21 cellular contexts compared by ENCODE assay signal in genomic region chr2:230266654-230267053, GRCh38. TPM values are rescaled to one million over a fixed set of nuclear protein-coding genes. Genes with fewer than 3 reads are reported as not detected.
A peak's percentile ranks its signal among the peaks of the same experiment; 100 is the strongest.
DNase-seq lines count a peak whose midpoint lies in the region; ATAC-seq, FAIRE-seq and TF ChIP-seq lines count a peak whose summit lies in the region.
"Had no signal": no experiment of that assay in that cellular context is flagged by ENCODE, and none has a peak within 500 bp of the region (broad histone marks: within the 10 kb centered on the region; RNA-seq: fewer than 3 reads in every experiment).

No MANE protein-coding gene starts in this region.

- peaks cover 80% of the 10 kb centered on the region for H3K4me1 Mint-ChIP-seq in activated T-cell treated with anti-CD3 and anti-CD28 coated beads, Interleukin-2, amount 50 U/mL, for 72 hours (ENCODE audit: low read depth)
- H3K4me1 Mint-ChIP-seq in activated T-cell treated with anti-CD3 and anti-CD28 coated beads, Interleukin-2, amount 50 U/mL, for 4 hours (ENCODE audit: low read depth) = peaks cover 56% of the 10 kb centered on the region
- H3K4me1 Mint-ChIP-seq in activated B cell treated with CpG ODN at 0.5 μM for 24 hours = peaks cover 96% of the 10 kb centered on the region

- POLR2A ChIA-PET in activated B cell treated with CpG ODN at 0.5 μM for 24 hours (lab: Charles Lee) = interaction anchor here (0.9 to 6.7 kb wide), 8 partner anchors 8 to 64 kb away, joined by 5 to 42 read pairs (median 20); partner anchors contain the start of genes SP110 and SP140

- peak overlapping the region; percentile 87 for H3K27ac Mint-ChIP-seq in activated T-cell treated with anti-CD3 and anti-CD28 coated beads, Interleukin-2, amount 50 U/mL, for 72 hours
- H3K27ac Mint-ChIP-seq in activated B cell treated with CpG ODN at 0.5 μM for 24 hours = peak overlapping the region; percentile 92

- ATAC-seq in activated T-cell treated with anti-CD3 and anti-CD28 coated beads, Interleukin-2, amount 50 U/mL, for 72 hours (replicated peaks in 1 of 2) = no peak
- ATAC-seq in activated T-cell treated with anti-CD3 and anti-CD28 coated beads, Interleukin-2, amount 50 U/mL, for 4 hours = no peak
- ATAC-seq in activated B cell treated with CpG ODN at 0.5 μM for 24 hours (ENCODE audit: low read depth) = peak; percentile 37
- ATAC-seq: A549 had no signal

- no peaks in the 10 kb centered on the region for H3K27me3 Mint-ChIP-seq in activated T-cell treated with anti-CD3 and anti-CD28 coated beads, Interleukin-2, amount 50 U/mL, for 72 hours (ENCODE audit: low read depth)
- no peaks in the 10 kb centered on the region for H3K27me3 Mint-ChIP-seq in activated T-cell treated with anti-CD3 and anti-CD28 coated beads, Interleukin-2, amount 50 U/mL, for 4 hours (ENCODE audit: low read depth)
- no peaks in the 10 kb centered on the region for H3K27me3 Mint-ChIP-seq in activated B cell treated with CpG ODN at 0.5 μM for 24 hours
- H3K27me3 Mint-ChIP-seq: CD8-positive, alpha-beta memory T cell had no signal

- no peak overlapping the region for H3K4me3 Mint-ChIP-seq in activated T-cell treated with anti-CD3 and anti-CD28 coated beads, Interleukin-2, amount 50 U/mL, for 72 hours
- H3K4me3 Mint-ChIP-seq in activated T-cell treated with anti-CD3 and anti-CD28 coated beads, Interleukin-2, amount 50 U/mL, for 4 hours = no peak overlapping the region
- H3K4me3 Mint-ChIP-seq in activated B cell treated with CpG ODN at 0.5 μM for 24 hours = peak overlapping the region; percentile 20
- H3K4me3 Mint-ChIP-seq: CD8-positive, alpha-beta memory T cell had no signal

- CTCF ChIA-PET in activated B cell treated with CpG ODN at 0.5 μM for 24 hours (lab: Charles Lee) = interaction anchor here (1.1 to 1.3 kb wide), 2 partner anchors 9 to 64 kb away, joined by 6 to 7 read pairs; no protein-coding TSS in a partner anchor

- no peak for TF ChIP-seq CTCF in activated B cell treated with CpG ODN at 0.5 μM for 24 hours (IDR thresholded peaks at IDR 0.05)

- intact Hi-C loops in activated B cell treated with CpG ODN at 0.5 μM for 24 hours (cut with micrococcal nuclease) = loop anchor here (1.0 to 5.0 kb wide), 9 partner anchors 9 to 446 kb away; partner anchors contain the start of genes CAB39, SP100 and SP140

- peak; percentile 57 for FAIRE-seq in GM19239 (lab: Jason Lieb, UNC)
- FAIRE-seq: A549, H54 had no signal

- H3K36me3 Mint-ChIP-seq in activated T-cell treated with anti-CD3 and anti-CD28 coated beads, Interleukin-2, amount 50 U/mL, for 72 hours (ENCODE audit: insufficient read depth in 2 of 2) = peaks cover 39 to 59% of the 10 kb centered on the region in 2 donors
- H3K36me3 Mint-ChIP-seq in activated T-cell treated with anti-CD3 and anti-CD28 coated beads, Interleukin-2, amount 50 U/mL, for 4 hours (ENCODE audit: insufficient read depth) = peaks cover 71% of the 10 kb centered on the region
- peaks cover 88% of the 10 kb centered on the region for H3K36me3 Mint-ChIP-seq in activated B cell treated with CpG ODN at 0.5 μM for 24 hours (ENCODE audit: low read depth)

- H3K9me3 Mint-ChIP-seq in activated T-cell treated with anti-CD3 and anti-CD28 coated beads, Interleukin-2, amount 50 U/mL, for 72 hours = peaks cover 6 to 10% of the 10 kb centered on the region in 2 donors
- peaks cover 6% of the 10 kb centered on the region for H3K9me3 Mint-ChIP-seq in activated T-cell treated with anti-CD3 and anti-CD28 coated beads, Interleukin-2, amount 50 U/mL, for 4 hours
- H3K9me3 Mint-ChIP-seq in activated B cell treated with CpG ODN at 0.5 μM for 24 hours = no peaks in the 10 kb centered on the region
- H3K9me3 Mint-ChIP-seq: CD8-positive, alpha-beta memory T cell had no signal

- DNase-seq in activated T-cell treated with anti-CD3 and anti-CD28 coated beads, Interleukin-2, amount 50 U/mL, for 72 hours = no peak
- no peak for DNase-seq in activated T-cell treated with anti-CD3 and anti-CD28 coated beads, Interleukin-2, amount 50 U/mL, for 4 hours
- DNase-seq in GM19239 (ENCODE audit: insufficient read length, low spot score) (no peak), activated B cell treated with CpG ODN at 0.5 μM for 24 hours (no peak), myocyte (ENCODE audit: low read depth) (peak; percentile 26), NCI-H524 (lab: John Stamatoyannopoulos, UW) (no peak), middle frontal gyrus (ENCODE audit: extremely low spot score, low spot score) (no peak), amniotic stem cell (lab: John Stamatoyannopoulos, UW) (no peak)
- DNase-seq: C1 segment of cervical spinal cord; CD8-positive, alpha-beta memory T cell; DMS53; EL; KG1; NCI-H1417 treated with DMSO at 0.1 percent for 48 hours; NCI-H187 treated with DMSO at 0.1 percent for 48 hours; NCI-H226; NCI-H524 treated with DMSO at 0.1 percent for 48 hours; PC-9; SJCRH30 had no signal

RNA-seq across cellular contexts. Expression of gene SP140, which starts 41.1 kb away (rescaled TPM):
- 100 to 1,000 TPM; 102 to 109 TPM for total RNA-seq in activated T-cell treated with anti-CD3 and anti-CD28 coated beads, Interleukin-2, amount 50 U/mL, for 72 hours
- 10 to 100 TPM; 38.4 to 50.6 (median 43.9) TPM for total RNA-seq in activated T-cell treated with anti-CD3 and anti-CD28 coated beads, Interleukin-2, amount 50 U/mL, for 4 hours
- 295 and 330 TPM in 2 replicates for total RNA-seq in activated B cell treated with CpG ODN at 0.5 μM for 24 hours
- 0.42 and 0.80 TPM in 2 replicates for total RNA-seq in myocyte
- polyA plus RNA-seq in myocyte (2012) = 0.44 TPM

RNA-seq across cellular contexts. Expression of gene SP110, which starts 46.9 kb away (rescaled TPM):
- 100 to 1,000 TPM; 118 to 128 TPM for total RNA-seq in activated T-cell treated with anti-CD3 and anti-CD28 coated beads, Interleukin-2, amount 50 U/mL, for 72 hours
- total RNA-seq in activated T-cell treated with anti-CD3 and anti-CD28 coated beads, Interleukin-2, amount 50 U/mL, for 4 hours = 10 to 100 TPM; 47.9 to 55.0 (median 49.1) TPM
- total RNA-seq in activated B cell treated with CpG ODN at 0.5 μM for 24 hours (139 and 147 TPM in 2 replicates), myocyte (14.8 and 15.1 TPM in 2 replicates)
- 8.3 TPM for polyA plus RNA-seq in myocyte (2012)

Comparison
In these comparisons a context has a peak if more than half of its experiments do, and no peak if none do; other contexts are left out.
1. RNA of gene SP140, which starts 41.1 kb away (total RNA-seq): 295 to 330 TPM in activated B cell treated with CpG ODN at 0.5 μM for 24 hours, 102 to 109 TPM in activated T-cell treated with anti-CD3 and anti-CD28 coated beads, Interleukin-2, amount 50 U/mL, for 72 hours and 38.4 to 50.6 TPM in activated T-cell treated with anti-CD3 and anti-CD28 coated beads, Interleukin-2, amount 50 U/mL, for 4 hours; 0.42 to 0.80 TPM in myocyte; every median in the first group is over 10 times any median in the second.